8 cellular contexts compared by ENCODE assay signal in genomic region chr4:41693629-41694028, GRCh38. TPM values are rescaled to one million over a fixed set of nuclear protein-coding genes. Genes with fewer than 3 reads are reported as not detected.
DNase-seq lines count a peak whose midpoint lies in the region; ATAC-seq, FAIRE-seq and TF ChIP-seq lines count a peak whose summit lies in the region.

No MANE protein-coding gene starts in this region.

- no peak overlapping the region for H3K9ac ChIP-seq in H1 (replicated peaks in 1 of 4; ENCODE audit: extremely low read depth in 1 of 4, low read depth in 3 of 4, low read length in 3 of 4)

- no peak overlapping the region for H2BK15ac ChIP-seq in H1 (ENCODE audit: low read length)

- ATAC-seq in HG03175 (IDR thresholded peaks at IDR 0.05; ENCODE audit: unreplicated experiment) (no peak), GM18517 (IDR thresholded peaks at IDR 0.05; ENCODE audit: unreplicated experiment) (no peak)

- H2BK120ac ChIP-seq in H1 (replicated peaks; ENCODE audit: low read depth, low read length) = no peak overlapping the region

- no peak overlapping the region for H3K14ac ChIP-seq in H1 (ENCODE audit: insufficient read length)

- no peaks in the 10 kb centered on the region for H4K20me1 ChIP-seq in H1 (replicated peaks in 1 of 2; ENCODE audit: control insufficient read depth in 1 of 2, insufficient read depth in 2 of 2, low read length in 2 of 2)

- H3K4me1 ChIP-seq in H1 (replicated peaks in 1 of 4; ENCODE audit: control insufficient read depth in 3 of 4, insufficient read depth in 4 of 4, low read length in 3 of 4) = no peaks in the 10 kb centered on the region

- H3K18ac ChIP-seq in H1 (ENCODE audit: extremely low read depth, low read length) = no peak overlapping the region

- no peaks in the 10 kb centered on the region for H3K36me3 ChIP-seq in H1 (ENCODE audit: control insufficient read depth in 2 of 4, insufficient read depth in 4 of 4, low read length in 3 of 4)

- H3K4ac ChIP-seq in H1 (replicated peaks; ENCODE audit: insufficient read length, low read depth, low read length) = no peak overlapping the region

- H3K4me3 ChIP-seq in H1 (ENCODE audit: extremely low read depth in 1 of 4, insufficient read depth in 2 of 4, low read depth in 3 of 4, low read length in 4 of 4) (no peak overlapping the region), retinal pigment epithelial cell (ENCODE audit: low read length) (no peak overlapping the region)

- TF ChIP-seq CTCF in H1 (IDR thresholded peaks at IDR 0.05; ENCODE audit: control extremely low read depth in 1 of 3, insufficient read depth in 1 of 3, low read depth in 1 of 3, low read length in 3 of 3) = peak in 2 of 3 experiments; percentile 35 to 45; a peak in 2 of 4 replicates
- peak; percentile 55 for TF ChIP-seq CTCF in retinal pigment epithelial cell (conservative IDR thresholded peaks at IDR 0.05; ENCODE audit: low read depth, low read length)

- H2AFZ ChIP-seq in H1 (ENCODE audit: low read length) = no peak overlapping the region

- H3K79me1 ChIP-seq in H1 (ENCODE audit: low read depth, low read length) = no peaks in the 10 kb centered on the region

- H4K91ac ChIP-seq in H1 (replicated peaks; ENCODE audit: insufficient read length, low read length) = no peak overlapping the region

- TF ChIP-seq EP300 in H1 (IDR thresholded peaks at IDR 0.05; ENCODE audit: borderline replicate concordance in 1 of 2, low read depth in 2 of 2, low read length in 2 of 2) = no peak

- POLR2A ChIA-PET in H1 (lab: Charles Lee; ENCODE audit: partially characterized antibody) = no interaction called here

- H3K27me3 ChIP-seq in H1 (replicated peaks in 1 of 4; ENCODE audit: control insufficient read depth in 3 of 4, extremely low read depth in 1 of 4, insufficient read depth in 3 of 4, low read length in 3 of 4) = no peaks in the 10 kb centered on the region

- no peak overlapping the region for H4K8ac ChIP-seq in H1 (ENCODE audit: extremely low read depth, insufficient read depth, low read length)

- no peak overlapping the region for H3K56ac ChIP-seq in H1 (replicated peaks; ENCODE audit: insufficient read length, low read depth, low read length)

- DNase-seq in SIG-M5 treated with dmso at 0.1 percent for 504 hours (lab: John Stamatoyannopoulos, UW; ENCODE audit: unreplicated experiment) (peak; percentile 9), SIG-M5 (lab: John Stamatoyannopoulos, UW) (no peak), NCI-H748 (lab: John Stamatoyannopoulos, UW; ENCODE audit: unreplicated experiment) (peak; percentile 45), H1 (ENCODE audit: low read depth in 1 of 2, low spot score in 2 of 2) (no peak), retinal pigment epithelial cell (ENCODE audit: low read depth) (no peak), NCI-H446 treated with DMSO at 0.1 percent for 48 hours (lab: John Stamatoyannopoulos, UW) (no peak)

- 34% methylated on average over 2 of the region's 2 CpGs; no CpG with 5 or more reads in 1 of the 2 experiments for WGBS in H1 (ENCODE audit: extremely low coverage in 1 of 2, insufficient coverage in 1 of 2, insufficient read length in 1 of 2, insufficient replicate concordance in 2 of 2, low coverage in 1 of 2, low lambda C conversion rate in 2 of 2, missing lambda C conversion rate in 1 of 2), 2 experiments

- no peak overlapping the region for H4K5ac ChIP-seq in H1 (ENCODE audit: insufficient read length, low read depth, low read length)

- no peak overlapping the region for H2BK5ac ChIP-seq in H1 (ENCODE audit: low read depth, low read length)

- no peaks in the 10 kb centered on the region for H3K9me3 ChIP-seq in H1 (ENCODE audit: insufficient read depth in 2 of 2, low read depth in 1 of 2, low read length in 1 of 2)

- FAIRE-seq in H1 (lab: Jason Lieb, UNC) = no peak

- H3K23ac ChIP-seq in H1 (ENCODE audit: insufficient read length) = no peak overlapping the region

- CTCF ChIA-PET in H1 (lab: Charles Lee; ENCODE audit: partially characterized antibody) = interaction anchor here (0.7 to 5.4 kb wide), 27 partner anchors 9 to 412 kb away, joined by 3 to 29 read pairs (median 4); no protein-coding TSS in a partner anchor

- no peak for TF ChIP-seq POLR2A in H1 (IDR thresholded peaks at IDR 0.05; ENCODE audit: control extremely low read depth in 1 of 2, low read depth in 2 of 2, low read length in 2 of 2)

- no peak overlapping the region for H2AK5ac ChIP-seq in H1 (ENCODE audit: low read depth, low read length)

- TF ChIP-seq RAD21 in H1 (IDR thresholded peaks at IDR 0.05 in 1 of 2, conservative IDR thresholded peaks at IDR 0.05 in 1 of 2; ENCODE audit: low read depth in 2 of 2, low read length in 2 of 2) = peak; percentile 64 to 65

- H3K27ac ChIP-seq in H1 (ENCODE audit: low read depth, low read length) = no peak overlapping the region

- H2BK12ac ChIP-seq in H1 (ENCODE audit: low read depth, low read length) = no peak overlapping the region

- no peaks in the 10 kb centered on the region for H3K79me2 ChIP-seq in H1 (ENCODE audit: control insufficient read depth in 1 of 2, insufficient read depth in 2 of 2, low read length in 2 of 2)

- no peaks in the 10 kb centered on the region for H3K23me2 ChIP-seq in H1 (ENCODE audit: low read depth, low read length)

- no peak overlapping the region for H2BK20ac ChIP-seq in H1 (ENCODE audit: low read length)

- no peak overlapping the region for H3K4me2 ChIP-seq in H1 (ENCODE audit: insufficient read depth in 1 of 2, low read depth in 2 of 2, low read length in 2 of 2)

TF ChIP-seq in H1, 55 proteins besides CTCF, POLR2A, EP300 and RAD21 (continues in another document):
- no peak for TF ChIP-seq CHD2 (IDR thresholded peaks at IDR 0.05; ENCODE audit: low read length)
- TF ChIP-seq ATF3 (IDR thresholded peaks at IDR 0.05; ENCODE audit: insufficient read depth, low read depth, low read length) = no peak
- TF ChIP-seq SP1 (IDR thresholded peaks at IDR 0.05; ENCODE audit: low read depth, low read length) = no peak

RNA-seq across cellular contexts. Expression of gene PHOX2B, which starts 54.9 kb away (rescaled TPM):
- total RNA-seq in H1 (2021; fragmentation: NEBNext Ultra II Directional; extraction: Animal tissue kit (Norgen Biotek cat#: 25700)) = not detected in 2 replicates
- not detected in 2 replicates for polyA plus RNA-seq in H1 (2011; rRNA removed)
- not detected for polyA plus RNA-seq in H1 (2011; cell fraction: cytosol; rRNA removed)
- polyA plus RNA-seq in H1 (2011; cell fraction: nucleus; rRNA removed) = not detected
- not detected in 4 replicates for polyA plus RNA-seq in H1 (2012, experiment 1 of 2)
- polyA plus RNA-seq in H1 (2012, experiment 2 of 2) = not detected
- polyA plus RNA-seq in H1 (2013, experiment 1 of 2) = not detected
- not detected for polyA plus RNA-seq in H1 (2013, experiment 2 of 2)
- polyA minus RNA-seq in H1 (2011; rRNA and poly(A)+ RNA removed) = not detected in 2 replicates
- polyA minus RNA-seq in H1 (2011; cell fraction: cytosol; rRNA and poly(A)+ RNA removed) = not detected
- polyA minus RNA-seq in H1 (2011; cell fraction: nucleus; rRNA and poly(A)+ RNA removed) = not detected

Comparison
In these comparisons a context has a peak if more than half of its experiments do, and no peak if none do; other contexts are left out.
1. DNase-seq: peak in SIG-M5 treated with dmso at 0.1 percent for 504 hours (single experiment) and NCI-H748 (single experiment); none in SIG-M5 (single experiment), H1 (0 of 2), retinal pigment epithelial cell (single experiment) and NCI-H446 treated with DMSO at 0.1 percent for 48 hours (single experiment).